ENCODE assay signal across 8 cellular contexts in the genomic region with DNA sequence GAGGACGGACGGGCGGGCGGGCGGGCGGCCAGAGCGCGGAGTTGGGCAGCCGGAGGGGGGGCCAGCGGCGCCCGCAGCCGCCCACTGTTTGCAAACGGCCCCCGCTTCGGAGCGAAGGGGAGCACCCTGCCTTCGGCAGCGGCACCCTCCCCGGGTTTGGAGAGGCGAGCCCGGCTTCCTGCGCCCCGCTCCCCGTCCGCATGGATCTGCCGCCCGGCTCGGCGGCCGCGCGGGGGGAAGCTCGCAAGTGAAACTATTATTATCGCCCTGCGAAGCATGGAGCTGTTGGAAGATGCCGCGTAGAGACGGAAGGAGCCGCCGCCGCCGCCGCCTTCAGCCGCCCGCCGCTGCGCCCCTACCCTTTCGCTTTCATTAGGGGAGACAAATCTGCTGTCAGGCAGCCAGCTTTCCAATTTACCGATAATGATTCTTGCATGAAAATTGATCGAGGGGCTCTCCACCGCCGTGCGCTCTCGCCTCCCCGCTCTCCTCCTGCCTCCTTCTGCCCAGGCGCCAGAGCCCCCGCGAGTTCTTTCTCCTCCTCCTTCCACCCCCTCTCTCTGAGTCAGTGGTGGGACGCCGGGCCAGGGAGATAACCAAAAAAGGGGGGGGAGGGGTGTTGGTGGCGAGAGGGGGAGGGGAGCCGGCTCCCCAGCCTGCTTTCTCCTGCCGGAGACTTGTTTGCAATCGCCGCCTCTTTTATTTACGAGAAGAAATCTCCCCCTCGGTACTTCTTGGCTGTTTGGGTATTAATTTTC. TPM values are rescaled to one million over a fixed set of nuclear protein-coding genes. Genes with fewer than 3 reads are reported as not detected.
A peak's percentile ranks its signal among the peaks of the same experiment; 100 is the strongest.
DNase-seq lines count a peak whose midpoint lies in the region; ATAC-seq and TF ChIP-seq lines count a peak whose summit lies in the region.

No MANE protein-coding gene starts in this region.

- H3K9me3 Mint-ChIP-seq in CD8-positive, alpha-beta T cell: no peaks in the 10 kb centered on the region

- H2AK9ac ChIP-seq in IMR-90 (replicated peaks; ENCODE audit: low read depth, low read length, poor library complexity): peak overlapping the region; percentile 98

- no peak for TF ChIP-seq RAD21 in IMR-90 (IDR thresholded peaks at IDR 0.05; ENCODE audit: low read length)

- peak overlapping the region; percentile 94 for H3K4me3 ChIP-seq in CD8-positive, alpha-beta T cell (ENCODE audit: low read depth, low read length)
- H3K4me3 ChIP-seq in IMR-90 (ENCODE audit: insufficient read depth, low read depth, low read length): peak overlapping the region; percentile 93
- peak overlapping the region; percentile 67 for H3K4me3 ChIP-seq in iPS-15b (ENCODE audit: low read depth, low read length)
- peak overlapping the region; percentile 70 to 97 (median 86) for H3K4me3 ChIP-seq in spleen

- H3K56ac ChIP-seq in IMR-90 (ENCODE audit: extremely low read depth, insufficient read depth, low read length): peak overlapping the region; percentile 32

- peak overlapping the region; percentile 92 for H3K27ac Mint-ChIP-seq in CD8-positive, alpha-beta T cell

- peak overlapping the region; percentile 89 for H2BK5ac ChIP-seq in IMR-90 (ENCODE audit: low read depth, low read length, poor library complexity, severe bottlenecking)

- H2AK5ac ChIP-seq in IMR-90 (ENCODE audit: low read depth, low read length): 0 out of 2 replicates have a peak overlapping the region, but pooled peaks have one; percentile 13

- H3K27ac ChIP-seq in CD8-positive, alpha-beta T cell (ENCODE audit: low read depth, low read length): peak overlapping the region; percentile 77
- peak overlapping the region; percentile 78 for H3K27ac ChIP-seq in IMR-90 (ENCODE audit: insufficient read depth, low read length)
- H3K27ac ChIP-seq in spleen: peak overlapping the region; percentile 90 to 98 (median 93)

- peaks cover 4 to 58% of the 10 kb centered on the region in 2 experiments; a peak in 3 of 4 replicates for H3K79me1 ChIP-seq in IMR-90 (ENCODE audit: low read depth in 1 of 2, low read length in 2 of 2)

- H3K9ac ChIP-seq in IMR-90 (ENCODE audit: low read depth, low read length): peak overlapping the region; percentile 84
- no peak overlapping the region for H3K9ac ChIP-seq in iPS-15b (ENCODE audit: low read depth, low read length)

- peak overlapping the region; percentile 85 for H2AFZ ChIP-seq in IMR-90 (replicated peaks; ENCODE audit: low read length, poor library complexity)

- in situ Hi-C loops in IMR-90 (cut with MboI; ENCODE audit: low sequenced_read_pairs): no loop called here

- H3K14ac ChIP-seq in IMR-90 (replicated peaks; ENCODE audit: low read depth, low read length): peak overlapping the region; percentile 77

- intact Hi-C loops in CD8-positive, alpha-beta T cell (cut with DNase I, micrococcal nuclease): loop anchor here (1.0 to 10.0 kb wide), 5 partner anchors 37 to 1040 kb away; a partner anchor contains a TSS
- intact Hi-C loops in IMR-90 (cut with micrococcal nuclease): loop anchor here (1.0 to 10.0 kb wide), 4 partner anchors 40 to 160 kb away; no protein-coding TSS in a partner anchor
- intact Hi-C loops in spleen (cut with DNase I; ENCODE audit: low total_unique reads): loop anchor here (5.0 kb wide), 1 partner anchor 52 kb away; no protein-coding TSS in a partner anchor

- peaks cover 40% of the 10 kb centered on the region for H3K4me1 Mint-ChIP-seq in CD8-positive, alpha-beta T cell (ENCODE audit: low read depth)

- H3K36me3 ChIP-seq in CD8-positive, alpha-beta T cell (ENCODE audit: insufficient read depth, low read length): no peaks in the 10 kb centered on the region
- H3K36me3 ChIP-seq in IMR-90 (ENCODE audit: control insufficient read depth, insufficient read depth, low read length): no peaks in the 10 kb centered on the region
- no peaks in the 10 kb centered on the region for H3K36me3 ChIP-seq in iPS-15b (ENCODE audit: control insufficient read depth, insufficient read depth, low read length)
- H3K36me3 ChIP-seq in spleen: no peaks in the 10 kb centered on the region

- no peaks in the 10 kb centered on the region for H3K27me3 ChIP-seq in CD8-positive, alpha-beta T cell (ENCODE audit: insufficient read depth, low read length)
- no peaks in the 10 kb centered on the region for H3K27me3 ChIP-seq in IMR-90 (ENCODE audit: control insufficient read depth, insufficient read depth, low read length)
- no peaks in the 10 kb centered on the region for H3K27me3 ChIP-seq in iPS-15b (ENCODE audit: control insufficient read depth, insufficient read depth, low read length)
- no peaks in the 10 kb centered on the region for H3K27me3 ChIP-seq in spleen (replicated peaks in 1 of 7)

- TF ChIP-seq POLR2A in IMR-90 (IDR thresholded peaks at IDR 0.05; ENCODE audit: low read depth, low read length) (peak; percentile 71; the same call in 1 of the 2 replicates), spleen (IDR thresholded peaks at IDR 0.05) (no peak)

- H3K4ac ChIP-seq in IMR-90 (ENCODE audit: low read depth, low read length): peak overlapping the region; percentile 83

- H2BK120ac ChIP-seq in IMR-90 (ENCODE audit: low read depth, low read length): peak overlapping the region; percentile 64

- CTCF ChIA-PET in CD8-positive, alpha-beta T cell (lab: Charles Lee): interaction anchor here (1.2 to 5.6 kb wide), 7 partner anchors 13 to 135 kb away, joined by 3 to 33 read pairs (median 6); a partner anchor contains a TSS
- CTCF ChIA-PET in IMR-90 (lab: Yijun Ruan, JAX): interaction anchor here (0.6 kb wide), 1 partner anchor 15 kb away, joined by 3 read pairs; no protein-coding TSS in a partner anchor

- no peaks in the 10 kb centered on the region for H3K9me3 ChIP-seq in CD8-positive, alpha-beta T cell (ENCODE audit: low read length)
- H3K9me3 ChIP-seq in IMR-90 (ENCODE audit: control insufficient read depth, insufficient read depth, low read length) (no peaks in the 10 kb centered on the region), iPS-15b (ENCODE audit: control insufficient read depth, insufficient read depth, low read length) (no peaks in the 10 kb centered on the region), spleen (no peaks in the 10 kb centered on the region)

- dilution Hi-C loops in IMR-90 (cut with HindIII; ENCODE audit: low sequenced_read_pairs, unreplicated experiment): no loop called here

- peak overlapping the region; percentile 75 for H3K4me2 ChIP-seq in IMR-90 (ENCODE audit: low read depth, low read length)

- POLR2A ChIA-PET in CD8-positive, alpha-beta T cell (lab: Charles Lee): interaction anchor here (0.8 to 2.5 kb wide), 13 partner anchors 9 to 133 kb away, joined by 3 to 15 read pairs (median 4); a partner anchor contains a TSS
- POLR2A ChIA-PET in IMR-90 (lab: Charles Lee; ENCODE audit: unreplicated experiment): interaction anchor here (0.6 kb wide), 2 partner anchors 21 to 82 kb away, joined by 4 read pairs; no protein-coding TSS in a partner anchor

- WGBS in IMR-90 (ENCODE audit: extremely low coverage in 2 of 2, insufficient read length in 1 of 2), 2 experiments: 0% methylated on average over 36 of the region's 68 CpGs; no CpG with 5 or more reads in 1 of the 2 experiments
- 0% methylated on average over 38 to 68 of the region's 68 CpGs for WGBS in spleen, 5 donors

- no peak for TF ChIP-seq CTCF in CD8-positive, alpha-beta T cell (IDR thresholded peaks at IDR 0.05)
- TF ChIP-seq CTCF in IMR-90 (conservative IDR thresholded peaks at IDR 0.05; ENCODE audit: low read depth, low read length): no peak
- peak in 1 of 11 experiments; percentile 13 for TF ChIP-seq CTCF in spleen (IDR thresholded peaks at IDR 0.05 in 8 of 11, conservative IDR thresholded peaks at IDR 0.05 in 3 of 11)

- peaks cover 30% of the 10 kb centered on the region for H3K4me1 ChIP-seq in CD8-positive, alpha-beta T cell (ENCODE audit: insufficient read depth, low read length)
- H3K4me1 ChIP-seq in IMR-90 (ENCODE audit: control insufficient read depth, insufficient read depth, low read length): peaks cover 10% of the 10 kb centered on the region
- peaks cover 11% of the 10 kb centered on the region for H3K4me1 ChIP-seq in iPS-15b (ENCODE audit: control insufficient read depth, insufficient read depth, low read length)
- H3K4me1 ChIP-seq in spleen: peaks cover 26 to 88% (median 55%) of the 10 kb centered on the region in 6 donors

- no peak overlapping the region for H4K5ac ChIP-seq in IMR-90 (ENCODE audit: low read depth, low read length)

- peak overlapping the region; percentile 43 for H4K91ac ChIP-seq in IMR-90 (ENCODE audit: insufficient read depth, low read depth, low read length)

- H3K9me1 ChIP-seq in IMR-90 (ENCODE audit: insufficient read depth, low read length): no peaks in the 10 kb centered on the region

- H3K4me3 Mint-ChIP-seq in CD8-positive, alpha-beta T cell: peak overlapping the region; percentile 96

- peak; percentile 28 to 73 (median 63) for DNase-seq in CD8-positive, alpha-beta T cell
- DNase-seq in IMR-90: peak; percentile 67
- peak; percentile 12 for DNase-seq in T-helper 22 cell (ENCODE audit: low read depth)
- peak; percentile 78 for DNase-seq in astrocyte of the hippocampus (ENCODE audit: low read depth, low spot score)
- DNase-seq in spleen: peak; percentile 90
- DNase-seq in NCI-H524 treated with DMSO at 0.1 percent for 48 hours (lab: John Stamatoyannopoulos, UW): no peak

- peaks cover 12% of the 10 kb centered on the region for H3K36me3 Mint-ChIP-seq in CD8-positive, alpha-beta T cell

- peak; percentile 30 for ATAC-seq in CD8-positive, alpha-beta T cell
- ATAC-seq in IMR-90 (ENCODE audit: low read depth) (peak; percentile 47), GM19397 (IDR thresholded peaks at IDR 0.05; ENCODE audit: unreplicated experiment) (no peak)

- H4K8ac ChIP-seq in IMR-90 (ENCODE audit: low read depth in 2 of 2, low read length in 2 of 2): peak overlapping the region in 1 of 2 experiments; percentile 57; a peak in 1 of 4 replicates

- H2BK15ac ChIP-seq in IMR-90 (ENCODE audit: low read depth, low read length): 0 out of 3 replicates have a peak overlapping the region, but pooled peaks have one; percentile 62

- peak overlapping the region; percentile 39; the same call in 1 of the 2 replicates for H3K23ac ChIP-seq in IMR-90 (ENCODE audit: low read depth, low read length)

- no peak overlapping the region for H2BK20ac ChIP-seq in IMR-90 (ENCODE audit: low read depth, low read length)

- H3K27me3 Mint-ChIP-seq in CD8-positive, alpha-beta T cell (ENCODE audit: low read depth): no peaks in the 10 kb centered on the region

- H3K18ac ChIP-seq in IMR-90 (ENCODE audit: low read depth, low read length): peak overlapping the region; percentile 66; the same call in 1 of the 2 replicates

- H4K20me1 ChIP-seq in IMR-90 (ENCODE audit: insufficient read depth, low read length): peaks cover 40% of the 10 kb centered on the region

- BruUV-seq in IMR-90 (replicated peaks; lab: Mats Ljungman, UMichigan): no TSS peak

RNA-seq across cellular contexts. Expression of a gene that starts 58.2 kb away (rescaled TPM):
- 10 to 100 TPM; 67.8 to 72.1 TPM for total RNA-seq in CD8-positive, alpha-beta T cell
- 9.4 and 14.9 TPM in 2 replicates for total RNA-seq in IMR-90 (2012; rRNA removed)
- polyA plus RNA-seq in IMR-90 (2012; rRNA removed): 25.5 and 30.8 TPM in 2 replicates
- polyA plus RNA-seq in IMR-90 (2012; cell fraction: cytosol; rRNA removed): 17.0 and 25.6 TPM in 2 replicates
- 79.5 and 93.9 TPM in 2 replicates for polyA plus RNA-seq in IMR-90 (2012; cell fraction: nucleus; rRNA removed; ENCODE audit: low replicate concordance)
- total RNA-seq in spleen: 100 to 1,000 TPM in 1 of 7 donors, 10 to 100 TPM in 6; 79.8 to 121 (median 91.4) TPM
- 10 to 100 TPM in 1 of 3 donors, 1 to 10 TPM in 2; 7.4 to 23.2 (median 9.2) TPM for polyA plus RNA-seq in spleen
